18 cellular contexts compared by ENCODE assay signal in genomic region chr15:59825926-59826325, GRCh38.
"Had no signal": no experiment of that assay in that cellular context is flagged by ENCODE, and none has a peak within 500 bp of the region (broad histone marks: within the 10 kb centered on the region; RNA-seq: fewer than 3 reads in every experiment).

No MANE protein-coding gene starts in this region.

- FAIRE-seq: islet of Langerhans had no signal

- H3K36me3 ChIP-seq: lower lobe of right lung, sigmoid colon, spleen, thoracic aorta, upper lobe of right lung had no signal

- H3K9me3 ChIP-seq: lower lobe of right lung, thoracic aorta, upper lobe of right lung had no signal

- H3K4me3 ChIP-seq: lower lobe of right lung, sigmoid colon, spleen, thoracic aorta, upper lobe of right lung had no signal

- DNase-seq: activated CD4-positive, alpha-beta T cell treated with anti-CD3 and anti-CD28 coated beads, Interleukin-2, amount 50 U/mL, for 1 hour; activated CD8-positive, alpha-beta memory T cell treated with anti-CD3 and anti-CD28 coated beads, Interleukin-2, amount 50 U/mL, for 48 hours; activated gamma-delta T cell; activated T-cell treated with anti-CD3 and anti-CD28 coated beads, Interleukin-2, amount 50 U/mL, for 48 hours; caudate nucleus; effector memory CD8-positive, alpha-beta T cell; foreskin fibroblast; glutamatergic neuron; hippocampal formation; lower lobe of right lung; midbrain; sigmoid colon; spleen; stimulated activated naive B cell treated with anti-CD40 and anti-IgM and Interleukin-4, amounts not matched to agents 10 μg/mL and 1 μg/mL and 100 μg/mL, for 72 hours; upper lobe of right lung had no signal

- H3K27me3 ChIP-seq: sigmoid colon, upper lobe of right lung had no signal

- ATAC-seq: activated CD4-positive, CD25-positive, alpha-beta regulatory T cell treated with anti-CD3 and anti-CD28 coated beads, Interleukin-2, amount 50 U/mL, for 24 hours; effector memory CD8-positive, alpha-beta T cell; lower lobe of right lung; stimulated activated naive B cell treated with anti-CD40 and anti-IgM and Interleukin-4, amounts not matched to agents 10 μg/mL and 1 μg/mL and 100 μg/mL, for 72 hours; upper lobe of right lung had no signal

- H3K27ac ChIP-seq: lower lobe of right lung, sigmoid colon, spleen, thoracic aorta, upper lobe of right lung had no signal

- H3K4me1 ChIP-seq: lower lobe of right lung, sigmoid colon, spleen, upper lobe of right lung had no signal
